Comparison of ENCODE assay signal across 8 cellular contexts in genomic region chr2:183037660-183038340, GRCh38. TPM values are rescaled to one million over a fixed set of nuclear protein-coding genes. Genes with fewer than 3 reads are reported as not detected.
DNase-seq lines count a peak whose midpoint lies in the region; ATAC-seq and TF ChIP-seq lines count a peak whose summit lies in the region.

No MANE protein-coding gene starts in this region.

- peaks cover 50% of the 10 kb centered on the region for H3K4me1 Mint-ChIP-seq in brain

- no peaks in the 10 kb centered on the region; the same call in 1 of the 2 replicates for H3K36me3 ChIP-seq in SK-N-MC (ENCODE audit: insufficient read depth, low read length)
- no peaks in the 10 kb centered on the region for H3K36me3 ChIP-seq in iPS-20b (ENCODE audit: insufficient read depth, low read depth, low read length)

- H3K27me3 ChIP-seq in iPS-20b (ENCODE audit: insufficient read depth, low read length), result peaks cover 10% of the 10 kb centered on the region

- DNase-seq in Ammon's horn (ENCODE audit: low spot score), result peak; percentile 51
- no peak for DNase-seq in SK-N-MC (ENCODE audit: low read depth, low spot score)
- DNase-seq in NOMO-1 treated with DMSO at 0.1 percent for 48 hours (lab: John Stamatoyannopoulos, UW; ENCODE audit: unreplicated experiment), result no peak

- peak overlapping the region; percentile 79 for H3K4me3 ChIP-seq in SK-N-MC
- H3K4me3 ChIP-seq in iPS-20b (ENCODE audit: low read length), result peak overlapping the region; percentile 81
- peak overlapping the region; percentile 51 to 92 (median 77) for H3K4me3 ChIP-seq in skin epidermis

- ATAC-seq in GM18861 (IDR thresholded peaks at IDR 0.05; ENCODE audit: unreplicated experiment), result peak; percentile 20
- peak; percentile 53 for ATAC-seq in HG03045 (IDR thresholded peaks at IDR 0.05; ENCODE audit: unreplicated experiment)

- peaks cover 26% of the 10 kb centered on the region; the same call in 1 of the 2 replicates for H3K4me1 ChIP-seq in iPS-20b (ENCODE audit: insufficient read depth, low read length)

- H3K4me3 Mint-ChIP-seq in brain, result peak overlapping the region; percentile 84 to 94 (median 91)

- no peaks in the 10 kb centered on the region for H3K9me3 ChIP-seq in SK-N-MC (ENCODE audit: low read depth, low read length)
- no peaks in the 10 kb centered on the region for H3K9me3 ChIP-seq in iPS-20b (ENCODE audit: insufficient read depth, low read depth, low read length)

- no peaks in the 10 kb centered on the region for H3K36me3 Mint-ChIP-seq in brain

- no peak for TF ChIP-seq CTCF in brain (conservative IDR thresholded peaks at IDR 0.05)

- H3K9ac ChIP-seq in SK-N-MC (ENCODE audit: insufficient read length), result peak overlapping the region; percentile 76
- H3K9ac ChIP-seq in iPS-20b (ENCODE audit: low read depth, low read length), result peak overlapping the region; percentile 78; the same call in 1 of the 2 replicates

- H3K27me3 Mint-ChIP-seq in brain, result peaks cover 31% of the 10 kb centered on the region

- H3K27ac ChIP-seq in SK-N-MC (peak overlapping the region; percentile 88), iPS-20b (ENCODE audit: low read length) (no peak overlapping the region), skin epidermis (peak overlapping the region; percentile 87 to 99 (median 98))

- H3K27ac Mint-ChIP-seq in brain, result peak overlapping the region; percentile 93 to 97 (median 96)

- H3K9me3 Mint-ChIP-seq in brain, result no peaks in the 10 kb centered on the region

RNA-seq across cellular contexts. Expression of gene NCKAP1, which starts 0.5 kb away (rescaled TPM):
- polyA plus RNA-seq in brain (ENCODE audit: insufficient read depth, low read depth, low replicate concordance), result 40.4 TPM

RNA-seq across cellular contexts. Expression of gene DUSP19, which starts 40.7 kb away (rescaled TPM):
- polyA plus RNA-seq in brain (ENCODE audit: insufficient read depth, low read depth, low replicate concordance), result 0.95 TPM
